1 cellular context compared by ENCODE assay signal in the genomic region with DNA sequence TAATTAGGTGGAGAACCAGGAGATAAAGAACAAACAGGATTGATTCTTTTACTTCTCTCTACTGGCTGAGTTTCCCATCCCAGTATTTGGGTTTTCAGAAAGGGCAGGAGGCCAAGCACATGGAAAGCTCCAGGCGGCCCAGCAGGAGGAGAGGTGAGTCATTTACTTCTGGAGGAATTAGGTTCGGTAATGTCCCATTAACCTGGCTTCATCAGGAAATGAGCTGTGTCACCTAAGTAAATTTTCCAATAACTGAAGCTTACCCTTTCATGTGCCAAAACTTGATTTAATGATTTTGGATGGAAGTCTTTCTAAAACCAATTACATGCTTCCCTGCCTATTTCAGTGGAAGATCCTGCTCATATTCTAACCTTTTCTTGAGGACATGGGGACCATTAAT.
A peak's percentile ranks its signal among the peaks of the same experiment; 100 is the strongest.
TF ChIP-seq lines count a peak whose summit lies in the region.

No MANE protein-coding gene starts in this region.

TF ChIP-seq in HCT116, 20 proteins besides CTCF, POLR2A, EP300 and RAD21 (continued from another document):
- no peak for TF ChIP-seq EGR1 (IDR thresholded peaks at IDR 0.05; ENCODE audit: low read depth)
- TF ChIP-seq YY1 (IDR thresholded peaks at IDR 0.05; ENCODE audit: extremely low read depth, insufficient replicate concordance, low read depth, low read length): no peak
- TF ChIP-seq TCF7L2 (IDR thresholded peaks at IDR 0.05; ENCODE audit: borderline replicate concordance, extremely low read depth, insufficient read depth, insufficient read length): peak; percentile 95
- TF ChIP-seq, protein P1, sequence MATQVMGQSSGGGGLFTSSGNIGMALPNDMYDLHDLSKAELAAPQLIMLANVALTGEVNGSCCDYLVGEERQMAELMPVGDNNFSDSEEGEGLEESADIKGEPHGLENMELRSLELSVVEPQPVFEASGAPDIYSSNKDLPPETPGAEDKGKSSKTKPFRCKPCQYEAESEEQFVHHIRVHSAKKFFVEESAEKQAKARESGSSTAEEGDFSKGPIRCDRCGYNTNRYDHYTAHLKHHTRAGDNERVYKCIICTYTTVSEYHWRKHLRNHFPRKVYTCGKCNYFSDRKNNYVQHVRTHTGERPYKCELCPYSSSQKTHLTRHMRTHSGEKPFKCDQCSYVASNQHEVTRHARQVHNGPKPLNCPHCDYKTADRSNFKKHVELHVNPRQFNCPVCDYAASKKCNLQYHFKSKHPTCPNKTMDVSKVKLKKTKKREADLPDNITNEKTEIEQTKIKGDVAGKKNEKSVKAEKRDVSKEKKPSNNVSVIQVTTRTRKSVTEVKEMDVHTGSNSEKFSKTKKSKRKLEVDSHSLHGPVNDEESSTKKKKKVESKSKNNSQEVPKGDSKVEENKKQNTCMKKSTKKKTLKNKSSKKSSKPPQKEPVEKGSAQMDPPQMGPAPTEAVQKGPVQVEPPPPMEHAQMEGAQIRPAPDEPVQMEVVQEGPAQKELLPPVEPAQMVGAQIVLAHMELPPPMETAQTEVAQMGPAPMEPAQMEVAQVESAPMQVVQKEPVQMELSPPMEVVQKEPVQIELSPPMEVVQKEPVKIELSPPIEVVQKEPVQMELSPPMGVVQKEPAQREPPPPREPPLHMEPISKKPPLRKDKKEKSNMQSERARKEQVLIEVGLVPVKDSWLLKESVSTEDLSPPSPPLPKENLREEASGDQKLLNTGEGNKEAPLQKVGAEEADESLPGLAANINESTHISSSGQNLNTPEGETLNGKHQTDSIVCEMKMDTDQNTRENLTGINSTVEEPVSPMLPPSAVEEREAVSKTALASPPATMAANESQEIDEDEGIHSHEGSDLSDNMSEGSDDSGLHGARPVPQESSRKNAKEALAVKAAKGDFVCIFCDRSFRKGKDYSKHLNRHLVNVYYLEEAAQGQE (IDR thresholded peaks at IDR 0.05; ENCODE audit: low read depth): no peak
- peak; percentile 85 for TF ChIP-seq FOSL1 (IDR thresholded peaks at IDR 0.05; ENCODE audit: low read depth)
- TF ChIP-seq ELF1 (IDR thresholded peaks at IDR 0.05; ENCODE audit: borderline replicate concordance, low read depth): no peak
- peak; percentile 54 for TF ChIP-seq CEBPB (IDR thresholded peaks at IDR 0.05; ENCODE audit: low read depth)
- TF ChIP-seq CBX3 (IDR thresholded peaks at IDR 0.05; ENCODE audit: low read depth): peak; percentile 66; the same call in 1 of the 2 replicates
- TF ChIP-seq EZH2phosphoT487 (IDR thresholded peaks at IDR 0.05; ENCODE audit: borderline replicate concordance): no peak
- no peak for TF ChIP-seq EZH2 (IDR thresholded peaks at IDR 0.05)
- TF ChIP-seq ZNF274 (IDR thresholded peaks at IDR 0.05; ENCODE audit: low read depth, low read length): no peak
